19 cellular contexts compared by ENCODE assay signal in the genomic region with DNA sequence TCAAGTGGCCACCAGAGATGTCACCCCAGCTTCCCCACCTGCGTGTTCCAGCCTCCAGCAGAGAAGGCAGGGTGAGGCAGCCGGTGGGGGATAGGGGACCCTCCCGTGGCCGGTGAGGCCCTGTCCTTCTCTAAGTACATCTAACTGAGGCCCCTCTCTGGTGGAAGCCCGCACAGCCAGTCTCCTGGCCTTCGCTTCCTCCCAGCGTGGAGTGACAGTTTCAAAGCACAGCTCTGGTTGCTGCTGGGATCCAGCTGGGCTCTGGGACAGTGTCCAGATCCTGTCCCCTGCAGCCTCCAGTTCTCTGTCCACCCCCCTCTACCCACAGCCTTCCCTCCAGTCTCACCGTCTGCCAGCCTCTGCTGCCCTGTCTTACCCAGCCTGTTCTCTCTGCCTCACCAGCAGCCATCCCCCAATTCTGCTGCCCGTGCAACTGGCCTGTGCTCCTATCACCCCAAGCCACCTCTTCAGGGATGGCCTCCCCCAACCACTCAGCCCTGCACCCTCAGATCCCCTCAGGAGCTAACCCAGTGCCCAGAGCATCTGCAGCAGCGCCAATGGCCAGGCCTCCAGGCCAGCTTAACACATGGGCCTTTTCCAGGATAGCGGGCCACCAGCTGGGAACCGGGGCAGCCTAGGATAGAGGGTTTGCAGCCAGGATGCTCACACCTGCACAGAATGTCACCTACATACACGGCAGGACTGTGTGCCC.
"Had no signal": no experiment of that assay in that cellular context is flagged by ENCODE, and none has a peak within 500 bp of the region (broad histone marks: within the 10 kb centered on the region; RNA-seq: fewer than 3 reads in every experiment).

No MANE protein-coding gene starts in this region.

- FAIRE-seq: astrocyte, endothelial cell of umbilical vein, islet of Langerhans had no signal

- H3K27ac ChIP-seq: cardiac muscle cell, coronary artery, prostate gland, testis had no signal

- H3K36me3 ChIP-seq: cardiac muscle cell, prostate gland had no signal

- H3K9me3 ChIP-seq: prostate gland, testis had no signal

- H3K27me3 ChIP-seq: cardiac muscle cell, testis had no signal

- ATAC-seq: activated CD8-positive, alpha-beta T cell treated with anti-CD3 and anti-CD28 coated beads for 36 hours; activated naive CD8-positive, alpha-beta T cell treated with anti-CD3 and anti-CD28 coated beads, Interleukin-2, amount 50 U/mL, for 24 hours; left ventricle myocardium superior; sciatic nerve; stimulated activated naive CD8-positive, alpha-beta T cell treated with anti-CD3 and anti-CD28 coated beads, Interleukin-15, Interleukin-2, amounts not matched to agents 100 U/mL and 50 U/mL, for 24 hours had no signal

- DNase-seq: activated CD8-positive, alpha-beta memory T cell treated with anti-CD3 and anti-CD28 coated beads, Interleukin-2, amount 50 U/mL, for 48 hours; activated CD8-positive, alpha-beta T cell treated with anti-CD3 and anti-CD28 coated beads for 36 hours; activated naive CD8-positive, alpha-beta T cell treated with anti-CD3 and anti-CD28 coated beads, Interleukin-2, amount 50 U/mL, for 24 hours; effector CD4-positive, alpha-beta T cell; foreskin melanocyte; left ventricle myocardium superior; mesendoderm; stimulated activated CD4-positive, alpha-beta T cell treated with anti-CD3 and anti-CD28 coated beads, Interleukin-2, amount 100 ng/mL, for 48 hours; stimulated activated CD8-positive, alpha-beta memory T cell treated with anti-CD3 and anti-CD28 coated beads, Interleukin-4, amount 100 ng/mL, for 48 hours; stimulated activated naive CD8-positive, alpha-beta T cell treated with anti-CD3 and anti-CD28 coated beads, Interleukin-15, Interleukin-2, amounts not matched to agents 100 U/mL and 50 U/mL, for 24 hours; T-helper 9 cell; testis had no signal

- H3K4me1 ChIP-seq: prostate gland, testis had no signal

- H3K4me3 ChIP-seq: cardiac muscle cell, coronary artery, prostate gland, testis had no signal
